ENCODE assay signal across 26 cellular contexts in genomic region chrX:65572971-65573370, GRCh38.
"Had no signal": no experiment of that assay in that cellular context is flagged by ENCODE, and none has a peak within 500 bp of the region (broad histone marks: within the 10 kb centered on the region; RNA-seq: fewer than 3 reads in every experiment).

No MANE protein-coding gene starts in this region.

- H3K27ac ChIP-seq: neural progenitor cell, ovary, parathyroid adenoma, psoas muscle, right lobe of liver, sigmoid colon, stomach, thoracic aorta, thyroid gland, tibial nerve, upper lobe of left lung, vagina had no signal

- DNase-seq: natural killer cell; occipital lobe; ovary; posterior cingulate gyrus; psoas muscle; right cardiac atrium; right lobe of liver; sigmoid colon; small intestine; stimulated activated CD4-positive, alpha-beta T cell treated with anti-CD3 and anti-CD28 coated beads, Interleukin-15, amount 100 ng/mL, for 24 hours; stimulated activated CD4-positive, alpha-beta T cell treated with anti-CD3 and anti-CD28 coated beads, Interleukin-2, amount 100 ng/mL, for 24 hours; stimulated activated CD4-positive, alpha-beta T cell treated with anti-CD3 and anti-CD28 coated beads, Interleukin-2, amount 100 ng/mL, for 48 hours; stimulated activated CD4-positive, alpha-beta T cell treated with anti-CD3 and anti-CD28 coated beads, Interleukin-4, amount 100 ng/mL, for 24 hours; stimulated activated naive B cell treated with anti-CD40 and anti-IgM and Interleukin-4, amounts not matched to agents 10 μg/mL and 1 μg/mL and 100 μg/mL, for 72 hours; stimulated activated naive CD4-positive, alpha-beta T cell treated with Interleukin-2 at 50 U/mL for 16 hours; stomach; thyroid gland; trophoblast cell; upper lobe of left lung had no signal

- H3K9ac ChIP-seq: neural progenitor cell, parathyroid adenoma had no signal

- FAIRE-seq: small intestine, urothelium cell line had no signal

- H3K4me2 ChIP-seq: neural progenitor cell had no signal

- H3K4me1 ChIP-seq: neural progenitor cell, parathyroid adenoma, psoas muscle, right lobe of liver, sigmoid colon, stomach, thyroid gland, tibial nerve, upper lobe of left lung, vagina had no signal

- H3K79me2 ChIP-seq: parathyroid adenoma had no signal

- H3K4me3 ChIP-seq: neural progenitor cell, ovary, psoas muscle, right lobe of liver, sigmoid colon, stomach, thoracic aorta, thyroid gland, tibial nerve, upper lobe of left lung, vagina had no signal

- H2AFZ ChIP-seq: neural progenitor cell, parathyroid adenoma had no signal

- ATAC-seq: natural killer cell; psoas muscle; right cardiac atrium; right lobe of liver; stimulated activated effector memory CD8-positive, alpha-beta T cell treated with anti-CD3 and anti-CD28 coated beads, Interleukin-12 subunit alpha, Interleukin-12 subunit beta, amount 100 ng/mL, for 72 hours; stimulated activated naive B cell treated with anti-CD40 and anti-IgM and Interleukin-4, amounts not matched to agents 10 μg/mL and 1 μg/mL and 100 μg/mL, for 72 hours had no signal

- H3K36me3 ChIP-seq: neural progenitor cell, ovary, right lobe of liver, sigmoid colon, stomach, thoracic aorta, thyroid gland, tibial nerve, upper lobe of left lung, vagina had no signal

- H3K27me3 ChIP-seq: neural progenitor cell, ovary, sigmoid colon, thyroid gland, upper lobe of left lung, vagina had no signal

- H3K9me3 ChIP-seq: ovary, psoas muscle, right lobe of liver, sigmoid colon, stomach, thoracic aorta, thyroid gland, tibial nerve, upper lobe of left lung, vagina had no signal
